In genomic region chr14:70186826-70187483, GRCh38 we compare ENCODE assay signal across 9 cellular contexts. TPM values are rescaled to one million over a fixed set of nuclear protein-coding genes. Genes with fewer than 3 reads are reported as not detected.
DNase-seq lines count a peak whose midpoint lies in the region; ATAC-seq and TF ChIP-seq lines count a peak whose summit lies in the region.
"Had no signal": no experiment of that assay in that cellular context is flagged by ENCODE, and none has a peak within 500 bp of the region (broad histone marks: within the 10 kb centered on the region; RNA-seq: fewer than 3 reads in every experiment).

No MANE protein-coding gene starts in this region.

- ATAC-seq in activated CD4-positive, CD25-positive, alpha-beta regulatory T cell treated with anti-CD3 and anti-CD28 coated beads, Interleukin-2, amount 50 U/mL, for 24 hours: no peak

- H3K4ac ChIP-seq in trophoblast cell (ENCODE audit: low read depth, low read length): no peak overlapping the region

- H2BK12ac ChIP-seq in trophoblast cell (ENCODE audit: low read length): no peak overlapping the region

- WGBS in trophoblast cell (ENCODE audit: extremely low coverage, insufficient coverage, insufficient read length): no CpG with 5 or more reads among the region's 29 CpGs

- H2BK5ac ChIP-seq in trophoblast cell (ENCODE audit: low read depth, low read length, poor library complexity): no peak overlapping the region

- H3K9ac ChIP-seq in trophoblast cell (ENCODE audit: low read length): no peak overlapping the region

- no peaks in the 10 kb centered on the region for H3K36me3 ChIP-seq in trophoblast cell (ENCODE audit: control insufficient read depth in 1 of 2, insufficient read depth in 2 of 2, low read length in 2 of 2)

- H4K12ac ChIP-seq in trophoblast cell (ENCODE audit: low read depth, low read length): no peak overlapping the region

- no peak overlapping the region for H4K8ac ChIP-seq in trophoblast cell (ENCODE audit: low read depth, low read length)

- peak overlapping the region; percentile 88 for H3K4me2 ChIP-seq in trophoblast cell (ENCODE audit: low read length)

- H3K79me1 ChIP-seq in trophoblast cell (ENCODE audit: low read length): no peaks in the 10 kb centered on the region

- H3K4me3 ChIP-seq in trophoblast cell (ENCODE audit: low read depth, low read length): no peak overlapping the region

- peaks cover 4% of the 10 kb centered on the region for H3K9me3 ChIP-seq in trophoblast cell (ENCODE audit: insufficient read depth, low read depth, low read length)

- peaks cover 34% of the 10 kb centered on the region for H3K27me3 ChIP-seq in trophoblast cell (ENCODE audit: insufficient read depth, low read length)

- no peak overlapping the region for H2AFZ ChIP-seq in trophoblast cell (ENCODE audit: insufficient read depth, low read length, poor library complexity)

- TF ChIP-seq POLR2A in erythroblast (IDR thresholded peaks at IDR 0.05; ENCODE audit: low read length): no peak

- H4K91ac ChIP-seq in trophoblast cell (ENCODE audit: low read depth, low read length): no peak overlapping the region

- DNase-seq in NCI-H748 (lab: John Stamatoyannopoulos, UW; ENCODE audit: unreplicated experiment): peak; percentile 18
- DNase-seq in NCI-H748 treated with DMSO at 0.1 percent for 48 hours (lab: John Stamatoyannopoulos, UW): no peak
- DNase-seq in RPMI7951 (ENCODE audit: low read depth): peak; percentile 85
- DNase-seq in erythroblast (lab: John Stamatoyannopoulos, UW): peak; percentile 19 to 27
- DNase-seq in trophoblast cell: no peak
- DNase-seq in RKO (ENCODE audit: low spot score): no peak
- no peak for DNase-seq in GF-D8 (lab: John Stamatoyannopoulos, UW)

- H3K23ac ChIP-seq in trophoblast cell (ENCODE audit: low read length): no peak overlapping the region

- H3K27ac ChIP-seq in trophoblast cell (ENCODE audit: low read depth, low read length): no peak overlapping the region
- H3K27ac ChIP-seq: C4-2B had no signal

- H2BK120ac ChIP-seq in trophoblast cell (ENCODE audit: insufficient read depth, low read length, poor library complexity): no peak overlapping the region

- no peaks in the 10 kb centered on the region for H3K79me2 ChIP-seq in trophoblast cell (ENCODE audit: control insufficient read depth, insufficient read depth, low read length, poor library complexity)

- no peak overlapping the region for H3K18ac ChIP-seq in trophoblast cell (ENCODE audit: low read length)

- no peak overlapping the region for H3K14ac ChIP-seq in trophoblast cell (ENCODE audit: low read length)

- no peak overlapping the region for H2AK5ac ChIP-seq in trophoblast cell (ENCODE audit: low read length)

- peaks cover 11 to 20% of the 10 kb centered on the region in 2 experiments for H3K4me1 ChIP-seq in trophoblast cell (ENCODE audit: control insufficient read depth in 1 of 2, insufficient read depth in 2 of 2, low read length in 2 of 2)

RNA-seq across cellular contexts. Expression of gene SLC8A3, which starts 1.8 kb away (rescaled TPM):
- 3.1 and 4.0 TPM in 2 replicates for total RNA-seq in RPMI7951 (2014; rRNA removed; shearing (Covaris generic))
- polyA plus RNA-seq in trophoblast cell (2013): 0.18 and 0.22 TPM in 2 replicates

Comparison
In these comparisons a context has a peak if more than half of its experiments do, and no peak if none do; other contexts are left out.
1. DNase-seq: peak in NCI-H748 (single experiment), RPMI7951 (single experiment) and erythroblast (2 of 2); none in NCI-H748 treated with DMSO at 0.1 percent for 48 hours (single experiment), trophoblast cell (0 of 2), RKO (single experiment) and GF-D8 (single experiment).